12 cellular contexts compared by ENCODE assay signal in the genomic region with DNA sequence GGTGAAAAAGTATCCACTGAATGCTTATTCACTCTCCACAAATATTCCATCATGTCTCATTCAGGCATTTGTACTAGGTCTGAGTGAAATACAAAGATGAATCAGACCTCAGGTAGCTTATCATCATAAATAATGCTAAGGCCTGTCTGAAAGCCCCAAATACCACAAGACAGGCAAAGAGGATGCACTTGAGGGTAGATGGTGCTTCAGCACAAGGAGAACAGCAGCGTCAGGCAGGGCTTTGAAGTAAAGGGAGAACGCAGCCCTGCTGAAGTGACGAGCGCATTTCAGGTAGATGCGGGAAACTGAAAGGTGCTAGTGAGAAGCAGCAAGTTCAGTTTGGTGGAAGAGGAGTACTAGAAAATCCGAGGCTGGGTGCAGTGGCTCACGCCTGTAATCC. TPM values are rescaled to one million over a fixed set of nuclear protein-coding genes. Genes with fewer than 3 reads are reported as not detected.
DNase-seq lines count a peak whose midpoint lies in the region; ATAC-seq lines count a peak whose summit lies in the region.
"Had no signal": no experiment of that assay in that cellular context is flagged by ENCODE, and none has a peak within 500 bp of the region (broad histone marks: within the 10 kb centered on the region; RNA-seq: fewer than 3 reads in every experiment).

No MANE protein-coding gene starts in this region.

- DNase-seq in activated CD8-positive, alpha-beta memory T cell treated with anti-CD3 and anti-CD28 coated beads for 1 hour (ENCODE audit: extremely low read depth in 1 of 2, low read depth in 1 of 2) = peak; percentile 12 to 32
- DNase-seq in activated CD8-positive, alpha-beta memory T cell treated with anti-CD3 and anti-CD28 coated beads for 24 hours = no peak
- DNase-seq in activated gamma-delta T cell treated with anti-CD3 and anti-CD28 coated beads, Interleukin-2, amount 50 U/mL, for 16 hours (ENCODE audit: low read depth) = peak; percentile 17
- DNase-seq in natural killer cell treated with Interleukin-12 subunit alpha and Interleukin-12 subunit beta and Interleukin-15 and Interleukin-18, amount 100 ng/mL, for 72 hours (ENCODE audit: low spot score) = no peak
- DNase-seq in NCI-H2196 treated with DMSO at 0.1 percent for 48 hours (lab: John Stamatoyannopoulos, UW; ENCODE audit: unreplicated experiment) = no peak
- no peak for DNase-seq in NCI-H82 (lab: John Stamatoyannopoulos, UW)
- DNase-seq in SIG-M5 (lab: John Stamatoyannopoulos, UW) = no peak
- DNase-seq: 8988T, H9, NCI-H146, PC-9 had no signal

- peak overlapping the region; percentile 80 to 85 for H3K27ac Mint-ChIP-seq in natural killer cell treated with Interleukin-12 subunit alpha and Interleukin-12 subunit beta and Interleukin-15 and Interleukin-18, amount 100 ng/mL, for 72 hours

- H3K9me3 Mint-ChIP-seq in natural killer cell treated with Interleukin-12 subunit alpha and Interleukin-12 subunit beta and Interleukin-15 and Interleukin-18, amount 100 ng/mL, for 72 hours = no peaks in the 10 kb centered on the region
- H3K9me3 Mint-ChIP-seq: H9 had no signal

- peak in 1 of 2 donors; percentile 65 for ATAC-seq in natural killer cell treated with Interleukin-12 subunit alpha and Interleukin-12 subunit beta and Interleukin-15 and Interleukin-18, amount 100 ng/mL, for 72 hours
- ATAC-seq in HG03571 (IDR thresholded peaks at IDR 0.05; ENCODE audit: unreplicated experiment) = no peak

- peaks cover 63 to 78% of the 10 kb centered on the region in 2 donors for H3K4me1 Mint-ChIP-seq in natural killer cell treated with Interleukin-12 subunit alpha and Interleukin-12 subunit beta and Interleukin-15 and Interleukin-18, amount 100 ng/mL, for 72 hours (ENCODE audit: low read depth in 2 of 2)

- peak overlapping the region; percentile 75 for H3K4me3 Mint-ChIP-seq in natural killer cell treated with Interleukin-12 subunit alpha and Interleukin-12 subunit beta and Interleukin-15 and Interleukin-18, amount 100 ng/mL, for 72 hours
- H3K4me3 Mint-ChIP-seq: H9 had no signal

- peaks cover 5% of the 10 kb centered on the region for H3K36me3 Mint-ChIP-seq in natural killer cell treated with Interleukin-12 subunit alpha and Interleukin-12 subunit beta and Interleukin-15 and Interleukin-18, amount 100 ng/mL, for 72 hours

- H3K27me3 Mint-ChIP-seq in natural killer cell treated with Interleukin-12 subunit alpha and Interleukin-12 subunit beta and Interleukin-15 and Interleukin-18, amount 100 ng/mL, for 72 hours = no peaks in the 10 kb centered on the region

RNA-seq across cellular contexts. Expression of a gene that starts 38.7 kb away (rescaled TPM):
- 10 to 100 TPM; 27.9 to 33.0 TPM for total RNA-seq in natural killer cell treated with Interleukin-12 subunit alpha and Interleukin-12 subunit beta and Interleukin-15 and Interleukin-18, amount 100 ng/mL, for 72 hours

Comparison
In these comparisons a context has a peak if more than half of its experiments do, and no peak if none do; other contexts are left out.
1. DNase-seq: peak in activated CD8-positive, alpha-beta memory T cell treated with anti-CD3 and anti-CD28 coated beads for 1 hour (2 of 2) and activated gamma-delta T cell treated with anti-CD3 and anti-CD28 coated beads, Interleukin-2, amount 50 U/mL, for 16 hours (single experiment); none in activated CD8-positive, alpha-beta memory T cell treated with anti-CD3 and anti-CD28 coated beads for 24 hours (single experiment), natural killer cell treated with Interleukin-12 subunit alpha and Interleukin-12 subunit beta and Interleukin-15 and Interleukin-18, amount 100 ng/mL, for 72 hours (single experiment), NCI-H2196 treated with DMSO at 0.1 percent for 48 hours (single experiment), NCI-H82 (single experiment) and SIG-M5 (single experiment).